8 cellular contexts compared by ENCODE assay signal in genomic region chr6:84033523-84034451, GRCh38. TPM values are rescaled to one million over a fixed set of nuclear protein-coding genes. Genes with fewer than 3 reads are reported as not detected.
DNase-seq lines count a peak whose midpoint lies in the region; ATAC-seq and TF ChIP-seq lines count a peak whose summit lies in the region.

TSS of gene MRAP2 (plus strand) at chr6:84033772. CDS start at chr6:84055319, 21,547 bp downstream.

- no peaks in the 10 kb centered on the region for H3K36me3 ChIP-seq in osteoblast (ENCODE audit: insufficient read depth, low read length)

- no peaks in the 10 kb centered on the region for H3K36me3 Mint-ChIP-seq in T-helper 17 cell (ENCODE audit: low read depth)

- H3K27me3 ChIP-seq in foreskin keratinocyte: peaks cover 14% of the 10 kb centered on the region
- no peaks in the 10 kb centered on the region for H3K27me3 ChIP-seq in osteoblast (ENCODE audit: insufficient read depth, low read length)

- H3K4me1 Mint-ChIP-seq in T-helper 17 cell: no peaks in the 10 kb centered on the region

- H3K27ac ChIP-seq in foreskin keratinocyte: no peak within 1 kb of the TSS
- no peak within 1 kb of the TSS for H3K27ac ChIP-seq in osteoblast (ENCODE audit: low read depth, low read length)

- H3K4me1 ChIP-seq in foreskin keratinocyte: no peaks in the 10 kb centered on the region
- H3K4me1 ChIP-seq in osteoblast (ENCODE audit: insufficient read depth, low read length): peaks cover 4% of the 10 kb centered on the region

- H3K4me3 ChIP-seq in osteoblast (ENCODE audit: insufficient read depth, low read length): peak within 1 kb of the TSS; percentile 77

- peak within 1 kb of the TSS; percentile 76 for H2AFZ ChIP-seq in osteoblast (ENCODE audit: low read length)

- H3K27me3 Mint-ChIP-seq in T-helper 17 cell: peaks cover 47% of the 10 kb centered on the region

- DNase-seq in DMS153 (lab: John Stamatoyannopoulos, UW) (peak; percentile 52), DMS153 treated with DMSO at 0.1 percent for 48 hours (lab: John Stamatoyannopoulos, UW; ENCODE audit: unreplicated experiment) (no peak), T-helper 17 cell (no peak), foreskin keratinocyte (no peak), osteoblast (ENCODE audit: insufficient read length, low spot score, missing footprints) (peak; percentile 93), HCEC 1CT (no peak), medulla oblongata (ENCODE audit: extremely low spot score) (no peak)

- H3K4me2 ChIP-seq in osteoblast (ENCODE audit: insufficient read depth, low read length): peak within 1 kb of the TSS; percentile 87

- no peaks in the 10 kb centered on the region for H4K20me1 ChIP-seq in osteoblast (ENCODE audit: insufficient read depth, low read length)

- H3K79me2 ChIP-seq in osteoblast (ENCODE audit: insufficient read depth, low read length): no peaks in the 10 kb centered on the region

- no peaks in the 10 kb centered on the region for H3K9me3 ChIP-seq in T-helper 17 cell (ENCODE audit: control insufficient read depth, low read length, poor library complexity, severe bottlenecking)
- H3K9me3 ChIP-seq in osteoblast (ENCODE audit: low read depth, low read length): no peaks in the 10 kb centered on the region

- peak; percentile 52 for ATAC-seq in HG03159 (IDR thresholded peaks at IDR 0.05; ENCODE audit: unreplicated experiment)
- ATAC-seq in T-helper 17 cell: no peak
- peak; percentile 84 for ATAC-seq in foreskin keratinocyte

- TF ChIP-seq CTCF in foreskin keratinocyte (conservative IDR thresholded peaks at IDR 0.05) (no peak), osteoblast (IDR thresholded peaks at IDR 0.05; ENCODE audit: extremely low read depth, low read depth, low read length) (no peak)

- H3K4me3 Mint-ChIP-seq in T-helper 17 cell: peak within 1 kb of the TSS; percentile 64

- no peak within 1 kb of the TSS for H3K27ac Mint-ChIP-seq in T-helper 17 cell

RNA-seq across cellular contexts. Expression of gene MRAP2, which starts in this region (rescaled TPM):
- total RNA-seq in T-helper 17 cell: not detected
- total RNA-seq in foreskin keratinocyte: 0.35 and 2.9 TPM in 2 replicates
- 0.41 and 2.0 TPM in 2 replicates for polyA plus RNA-seq in foreskin keratinocyte
- total RNA-seq in osteoblast: 4.1 and 5.1 TPM in 2 replicates

Comparison
In these comparisons a context has a peak if more than half of its experiments do, and no peak if none do; other contexts are left out.
1. DNase-seq: peak in DMS153 (single experiment) and osteoblast (single experiment); none in DMS153 treated with DMSO at 0.1 percent for 48 hours (single experiment), T-helper 17 cell (0 of 3), foreskin keratinocyte (0 of 2), HCEC 1CT (single experiment) and medulla oblongata (single experiment).